ENCODE assay signal across 8 cellular contexts in genomic region chr3:122577409-122578028, GRCh38. TPM values are rescaled to one million over a fixed set of nuclear protein-coding genes. Genes with fewer than 3 reads are reported as not detected.
DNase-seq lines count a peak whose midpoint lies in the region; ATAC-seq and TF ChIP-seq lines count a peak whose summit lies in the region.

PARP15 (plus strand) TSS chr3:122577650; CDS start chr3:122577668, 18 bp downstream.

- peak within 1 kb of the TSS; percentile 84 for H3K4me3 Mint-ChIP-seq in activated CD4-positive, alpha-beta T cell treated with anti-CD3 and anti-CD28 coated beads for 36 hours

- H3K9me3 Mint-ChIP-seq in activated CD4-positive, alpha-beta T cell treated with anti-CD3 and anti-CD28 coated beads for 36 hours (ENCODE audit: low read depth) = peaks cover 9% of the 10 kb centered on the region

- peak within 1 kb of the TSS; percentile 16 for H3K4me3 ChIP-seq in hepatocyte

- H3K4me1 Mint-ChIP-seq in activated CD4-positive, alpha-beta T cell treated with anti-CD3 and anti-CD28 coated beads for 36 hours = peaks cover 55% of the 10 kb centered on the region

- H2AFZ ChIP-seq in hepatocyte = peak within 1 kb of the TSS; percentile 78

- no peaks in the 10 kb centered on the region for H3K79me2 ChIP-seq in hepatocyte

- no peaks in the 10 kb centered on the region for H3K27me3 Mint-ChIP-seq in activated CD4-positive, alpha-beta T cell treated with anti-CD3 and anti-CD28 coated beads for 36 hours

- intact Hi-C loops in activated CD4-positive, alpha-beta T cell treated with anti-CD3 and anti-CD28 coated beads for 36 hours (cut with DNase I, micrococcal nuclease) = loop anchor here (5.0 kb wide), 2 partner anchors 100 to 430 kb away; no protein-coding TSS in a partner anchor

- H3K4me2 ChIP-seq in hepatocyte = peak within 1 kb of the TSS; percentile 87

- H3K27ac Mint-ChIP-seq in activated CD4-positive, alpha-beta T cell treated with anti-CD3 and anti-CD28 coated beads for 36 hours = peak within 1 kb of the TSS; percentile 100

- no peaks in the 10 kb centered on the region for H3K27me3 ChIP-seq in hepatocyte

- peak; percentile 61 for DNase-seq in activated CD4-positive, alpha-beta T cell treated with anti-CD3 and anti-CD28 coated beads for 36 hours
- DNase-seq in activated CD4-positive, alpha-beta T cell treated with anti-CD3 and anti-CD28 coated beads for 1 hour = no peak
- peak; percentile 76 for DNase-seq in activated effector memory CD4-positive, alpha-beta T cell treated with anti-CD3 and anti-CD28 coated beads, Interleukin-2, amount 50 U/mL, for 16 hours
- no peak for DNase-seq in hepatocyte (ENCODE audit: low spot score)
- peak; percentile 57 for DNase-seq in stimulated activated CD4-positive, alpha-beta T cell treated with anti-CD3 and anti-CD28 coated beads, Interleukin-15, amount 100 ng/mL, for 24 hours
- no peak for DNase-seq in NCI-H1105 treated with DMSO at 0.1 percent for 48 hours (lab: John Stamatoyannopoulos, UW)
- DNase-seq in GM19238 (ENCODE audit: insufficient read length, low spot score) = no peak

- WGBS in hepatocyte (ENCODE audit: low lambda C conversion rate, missing lambda C conversion rate) = 24% methylated on average over 40 of the region's 40 CpGs

- POLR2A ChIA-PET in activated CD4-positive, alpha-beta T cell treated with anti-CD3 and anti-CD28 coated beads for 36 hours (lab: Charles Lee) = no interaction called here

- CTCF ChIA-PET in activated CD4-positive, alpha-beta T cell treated with anti-CD3 and anti-CD28 coated beads for 36 hours (lab: Charles Lee) = interaction anchor here (1.5 to 2.0 kb wide), 4 partner anchors 16 to 92 kb away, joined by 3 to 8 read pairs (median 4); no protein-coding TSS in a partner anchor

- H3K36me3 Mint-ChIP-seq in activated CD4-positive, alpha-beta T cell treated with anti-CD3 and anti-CD28 coated beads for 36 hours (ENCODE audit: low read depth) = peaks cover 35% of the 10 kb centered on the region

- H3K9me2 ChIP-seq in hepatocyte (replicated peaks; ENCODE audit: insufficient read depth) = no peaks in the 10 kb centered on the region

- H3K4me1 ChIP-seq in hepatocyte (ENCODE audit: insufficient read depth) = no peaks in the 10 kb centered on the region

- H3K27ac ChIP-seq in hepatocyte = no peak within 1 kb of the TSS

- no peaks in the 10 kb centered on the region for H3K36me3 ChIP-seq in hepatocyte (replicated peaks; ENCODE audit: insufficient read depth, low read depth)

- no peaks in the 10 kb centered on the region for H4K20me1 ChIP-seq in hepatocyte (ENCODE audit: insufficient read depth, poor library complexity, severe bottlenecking)

- ATAC-seq in activated CD4-positive, alpha-beta T cell treated with anti-CD3 and anti-CD28 coated beads for 36 hours = no peak
- ATAC-seq in HG02981 (IDR thresholded peaks at IDR 0.05; ENCODE audit: unreplicated experiment) = no peak

- peak; percentile 3 for TF ChIP-seq CTCF in hepatocyte (IDR thresholded peaks at IDR 0.05; ENCODE audit: poor library complexity)

- H3K9me3 ChIP-seq in hepatocyte (ENCODE audit: low read depth) = peaks cover 13% of the 10 kb centered on the region

RNA-seq across cellular contexts. Expression of gene PARP15, which starts in this region (rescaled TPM):
- 1 to 10 TPM; 7.8 to 8.7 TPM for total RNA-seq in activated CD4-positive, alpha-beta T cell treated with anti-CD3 and anti-CD28 coated beads for 36 hours
- total RNA-seq in hepatocyte = 0.32 and 0.63 TPM in 2 replicates
- 0.30 and 0.58 TPM in 2 replicates for polyA plus RNA-seq in hepatocyte

Comparison
In these comparisons a context has a peak if more than half of its experiments do, and no peak if none do; other contexts are left out.
1. DNase-seq: peak in activated CD4-positive, alpha-beta T cell treated with anti-CD3 and anti-CD28 coated beads for 36 hours (single experiment), activated effector memory CD4-positive, alpha-beta T cell treated with anti-CD3 and anti-CD28 coated beads, Interleukin-2, amount 50 U/mL, for 16 hours (single experiment) and stimulated activated CD4-positive, alpha-beta T cell treated with anti-CD3 and anti-CD28 coated beads, Interleukin-15, amount 100 ng/mL, for 24 hours (single experiment); none in activated CD4-positive, alpha-beta T cell treated with anti-CD3 and anti-CD28 coated beads for 1 hour (single experiment), hepatocyte (single experiment), NCI-H1105 treated with DMSO at 0.1 percent for 48 hours (single experiment) and GM19238 (single experiment).